In genomic region chr7:81526971-81527370, GRCh38 we compare ENCODE assay signal across 32 cellular contexts.
DNase-seq lines count a peak whose midpoint lies in the region; ATAC-seq, FAIRE-seq and TF ChIP-seq lines count a peak whose summit lies in the region.
"Had no signal": no experiment of that assay in that cellular context is flagged by ENCODE, and none has a peak within 500 bp of the region (broad histone marks: within the 10 kb centered on the region; RNA-seq: fewer than 3 reads in every experiment).

No MANE protein-coding gene starts in this region.

- TF ChIP-seq EP300 in A549 (IDR thresholded peaks at IDR 0.05) (no peak), GM12878 (IDR thresholded peaks at IDR 0.05; ENCODE audit: borderline replicate concordance in 1 of 2, control insufficient read depth in 1 of 2, low read depth in 2 of 2, low read length in 2 of 2) (no peak)

- TF ChIP-seq RAD21 in A549 (conservative IDR thresholded peaks at IDR 0.05 in 1 of 2, IDR thresholded peaks at IDR 0.05 in 1 of 2) (no peak), GM12878 (IDR thresholded peaks at IDR 0.05; ENCODE audit: insufficient read depth, low read depth, low read length) (no peak)

- no peaks in the 10 kb centered on the region for H3K4me1 ChIP-seq in A549
- no peaks in the 10 kb centered on the region for H3K4me1 ChIP-seq in GM12878 (ENCODE audit: control insufficient read depth, insufficient read depth, low read length)
- no peaks in the 10 kb centered on the region for H3K4me1 ChIP-seq in adrenal gland (replicated peaks in 1 of 2)
- H3K4me1 ChIP-seq: BE2C; BLaER1; BLaER1 treated with 17β-estradiol and CSF1 and Interleukin-3, amounts not matched to agents 10 nM and 100 nM; Caco-2 had no signal

- WGBS in A549 (ENCODE audit: missing lambda C conversion rate), result 49% methylated on average over 1 of the region's 1 CpG
- WGBS in GM12878 (ENCODE audit: insufficient coverage, insufficient replicate concordance, low lambda C conversion rate, missing lambda C conversion rate), result 0% methylated on average over 1 of the region's 1 CpG
- WGBS in adrenal gland, 4 donors, result 44 to 72% (median 57%) methylated on average over 1 of the region's 1 CpG

- H3K27ac ChIP-seq in A549, result no peak overlapping the region
- no peak overlapping the region for H3K27ac ChIP-seq in GM12878 (ENCODE audit: control insufficient read depth, insufficient read depth)
- H3K27ac ChIP-seq in adrenal gland, result no peak overlapping the region
- H3K27ac ChIP-seq: 22Rv1; BLaER1; BLaER1 treated with 17β-estradiol and CSF1 and Interleukin-3, amounts not matched to agents 10 nM and 100 nM; C4-2B had no signal

- RAD21 ChIA-PET in GM12878 (lab: Charles Lee; ENCODE audit: unreplicated experiment), result interaction anchor here (0.7 kb wide), 1 partner anchor 22 kb away, joined by 4 read pairs; no protein-coding TSS in a partner anchor

- ATAC-seq in A549, result no peak
- ATAC-seq in GM12878, result peak; percentile 49; the same call in 2 of the 3 replicates
- ATAC-seq: CD8-positive, alpha-beta T cell had no signal

- H2AFZ ChIP-seq in GM12878 (ENCODE audit: control insufficient read depth, low read depth, low read length), result no peak overlapping the region

- intact Hi-C loops in GM12878 (cut with micrococcal nuclease; ENCODE audit: unreplicated experiment), result no loop called here
- intact Hi-C loops in adrenal gland (cut with DNase I), result no loop called here

- TF ChIP-seq POLR2A in A549 (IDR thresholded peaks at IDR 0.05; ENCODE audit: low read length) (no peak), GM12878 (IDR thresholded peaks at IDR 0.05; ENCODE audit: low read depth, low read length) (no peak), adrenal gland (IDR thresholded peaks at IDR 0.05) (no peak)

- no TSS peak for BruUV-seq in GM12878 (replicated peaks; lab: Mats Ljungman, UMichigan)

- DNase-seq in NCI-H526 treated with DMSO at 0.1 percent for 48 hours (lab: John Stamatoyannopoulos, UW) (peak; percentile 21), NCI-H526 (lab: John Stamatoyannopoulos, UW) (no peak), A549 (ENCODE audit: low read depth in 1 of 2, low spot score in 1 of 2) (no peak), RKO (ENCODE audit: low spot score) (peak; percentile 94), GM12878 (ENCODE audit: low read depth, low spot score) (no peak), GM13977 (ENCODE audit: low spot score) (no peak), adrenal gland (no peak)
- no peak for DNase-seq in activated effector memory CD4-positive, alpha-beta T cell treated with Interleukin-2 at 50 U/mL for 16 hours
- DNase-seq: 8988T; ACHN; AML-193; BE2C; C1 segment of cervical spinal cord; Calu3; CD4-positive, alpha-beta memory T cell; CD4-positive, alpha-beta T cell; CD4-positive, CD25-positive, alpha-beta regulatory T cell; CD8-positive, alpha-beta memory T cell; CD8-positive, alpha-beta T cell; COR-L47; DMS 273 treated with DMSO at 0.1 percent for 48 hours; DMS153; DMS79; DMS79 treated with DMSO at 0.1 percent for 48 hours; DND-41 had no signal

- TF ChIP-seq CTCF in A549 (IDR thresholded peaks at IDR 0.05), result no peak
- TF ChIP-seq CTCF in GM12878 (IDR thresholded peaks at IDR 0.05 in 2 of 3, conservative IDR thresholded peaks at IDR 0.05 in 1 of 3; ENCODE audit: control insufficient read depth in 2 of 3, extremely low read depth in 1 of 3, insufficient read depth in 1 of 3, low read depth in 3 of 3, low read length in 3 of 3), result no peak
- no peak for TF ChIP-seq CTCF in GM13977 (IDR thresholded peaks at IDR 0.05; ENCODE audit: extremely low read depth, insufficient read depth, missing control alignments)
- no peak for TF ChIP-seq CTCF in adrenal gland (IDR thresholded peaks at IDR 0.05)

- POLR2A ChIA-PET in A549 (lab: Yijun Ruan, JAX), result no interaction called here
- POLR2A ChIA-PET in GM12878 (lab: Charles Lee), result interaction anchor here (0.6 kb wide), 1 partner anchor 1002 kb away, joined by 3 read pairs; no protein-coding TSS in a partner anchor

- H3K36me3 ChIP-seq in GM12878 (ENCODE audit: control insufficient read depth in 2 of 2, insufficient read depth in 2 of 2, low read length in 1 of 2) (no peaks in the 10 kb centered on the region), adrenal gland (replicated peaks in 1 of 2) (no peaks in the 10 kb centered on the region)
- H3K36me3 ChIP-seq: BE2C; BLaER1; BLaER1 treated with 17β-estradiol and CSF1 and Interleukin-3, amounts not matched to agents 10 nM and 100 nM had no signal

- SMC1A ChIA-PET in GM12878 (lab: Charles Lee; ENCODE audit: uncharacterized antibody, unreplicated experiment), result interaction anchor here (1.0 to 1.8 kb wide), 2 partner anchors 10 to 19 kb away, joined by 3 to 4 read pairs; no protein-coding TSS in a partner anchor

- no peak overlapping the region for H3K4me2 ChIP-seq in A549
- no peak overlapping the region for H3K4me2 ChIP-seq in GM12878 (ENCODE audit: control insufficient read depth, insufficient read depth)
- H3K4me2 ChIP-seq: BLaER1; BLaER1 treated with 17β-estradiol and CSF1 and Interleukin-3, amounts not matched to agents 10 nM and 100 nM had no signal

- H3K4me3 ChIP-seq in A549, result no peak overlapping the region
- H3K4me3 ChIP-seq in GM12878, result no peak overlapping the region
- H3K4me3 ChIP-seq in adrenal gland, result no peak overlapping the region
- H3K4me3 ChIP-seq: BLaER1; BLaER1 treated with 17β-estradiol and CSF1 and Interleukin-3, amounts not matched to agents 10 nM and 100 nM had no signal

- FAIRE-seq in A549 (lab: Jason Lieb, UNC) (peak; percentile 13), GM12878 (lab: Jason Lieb, UNC) (no peak)
- FAIRE-seq: A204.1, D721Med had no signal

- no peaks in the 10 kb centered on the region for H3K9me3 ChIP-seq in A549
- no peaks in the 10 kb centered on the region for H3K9me3 ChIP-seq in GM12878 (replicated peaks; ENCODE audit: control insufficient read depth, insufficient read depth, low read length)
- H3K9me3 ChIP-seq in adrenal gland (replicated peaks in 1 of 3), result no peaks in the 10 kb centered on the region
- H3K9me3 ChIP-seq: BE2C; BLaER1; BLaER1 treated with 17β-estradiol and CSF1 and Interleukin-3, amounts not matched to agents 10 nM and 100 nM; Caco-2 had no signal

- in situ Hi-C loops in GM12878 (cut with MboI) (no loop called here), GM13977 (cut with MboI; ENCODE audit: low pct_unique_long_range_greater_than_20kb, low sequenced_read_pairs, unreplicated experiment) (no loop called here)

- no peaks in the 10 kb centered on the region for H3K27me3 ChIP-seq in GM12878 (replicated peaks in 1 of 2; ENCODE audit: control insufficient read depth in 2 of 2, insufficient read depth in 2 of 2, low read length in 1 of 2)
- peaks cover 6% of the 10 kb centered on the region for H3K27me3 ChIP-seq in adrenal gland
- H3K27me3 ChIP-seq: BE2C; BLaER1; BLaER1 treated with 17β-estradiol and CSF1 and Interleukin-3, amounts not matched to agents 10 nM and 100 nM had no signal

- CTCF ChIA-PET in A549 (lab: Yijun Ruan, JAX), result interaction anchor here (1.2 to 2.3 kb wide), 2 partner anchors 25 to 189 kb away, joined by 3 to 9 read pairs; no protein-coding TSS in a partner anchor
- CTCF ChIA-PET in GM12878 (lab: Yijun Ruan, JAX), result interaction anchor here (1.5 to 1.7 kb wide), 2 partner anchors 19 to 489 kb away, joined by 3 to 4 read pairs; no protein-coding TSS in a partner anchor

- no peak overlapping the region for H3K9ac ChIP-seq in GM12878 (ENCODE audit: control insufficient read depth, insufficient read depth, low read length)
- H3K9ac ChIP-seq: BLaER1; BLaER1 treated with 17β-estradiol and CSF1 and Interleukin-3, amounts not matched to agents 10 nM and 100 nM had no signal

- H4K20me1 ChIP-seq in GM12878 (ENCODE audit: control insufficient read depth, insufficient read depth), result no peaks in the 10 kb centered on the region
- H4K20me1 ChIP-seq: BLaER1; BLaER1 treated with 17β-estradiol and CSF1 and Interleukin-3, amounts not matched to agents 10 nM and 100 nM had no signal

- no peaks in the 10 kb centered on the region for H3K79me2 ChIP-seq in GM12878 (ENCODE audit: control insufficient read depth, insufficient read depth, low read length)

TF ChIP-seq in A549, 52 proteins besides CTCF, POLR2A, EP300 and RAD21 (continues in another document):
- no peak for TF ChIP-seq CEBPB (IDR thresholded peaks at IDR 0.05)
- TF ChIP-seq NPAS2 (CRISPR knock-in tag; IDR thresholded peaks at IDR 0.05; ENCODE audit: borderline replicate concordance), result no peak
- TF ChIP-seq HOXB5 (CRISPR knock-in tag; IDR thresholded peaks at IDR 0.05), result no peak
- TF ChIP-seq PHF8 (IDR thresholded peaks at IDR 0.05; ENCODE audit: borderline replicate concordance, low read depth), result no peak
- no peak for TF ChIP-seq RARB (CRISPR knock-in tag; IDR thresholded peaks at IDR 0.05)
- TF ChIP-seq E2F6 (IDR thresholded peaks at IDR 0.05; ENCODE audit: borderline replicate concordance, low read depth), result no peak

TF ChIP-seq in GM12878, 131 proteins besides CTCF, POLR2A, EP300 and RAD21 (continues in another document):
- no peak for TF ChIP-seq BCL11A (IDR thresholded peaks at IDR 0.05; ENCODE audit: low read depth, low read length)
- TF ChIP-seq HDGF (IDR thresholded peaks at IDR 0.05), result no peak
- TF ChIP-seq FOXM1 (IDR thresholded peaks at IDR 0.05; ENCODE audit: low read depth, low read length), result no peak
- TF ChIP-seq NFIC (IDR thresholded peaks at IDR 0.05; ENCODE audit: low read depth, low read length), result no peak

Comparison
In these comparisons a context has a peak if more than half of its experiments do, and no peak if none do; other contexts are left out.
1. DNase-seq: peak in NCI-H526 treated with DMSO at 0.1 percent for 48 hours (single experiment) and RKO (single experiment); none in NCI-H526 (0 of 2), A549 (0 of 2), GM12878 (single experiment), GM13977 (single experiment), activated effector memory CD4-positive, alpha-beta T cell treated with Interleukin-2 at 50 U/mL for 16 hours (single experiment) and adrenal gland (0 of 7).